20 cellular contexts compared by ENCODE assay signal in genomic region chr2:193331701-193332100, GRCh38.
DNase-seq lines count a peak whose midpoint lies in the region; ATAC-seq and TF ChIP-seq lines count a peak whose summit lies in the region.
"Had no signal": no experiment of that assay in that cellular context is flagged by ENCODE, and none has a peak within 500 bp of the region (broad histone marks: within the 10 kb centered on the region; RNA-seq: fewer than 3 reads in every experiment).

No MANE protein-coding gene starts in this region.

- no peak for TF ChIP-seq CTCF in astrocyte of the spinal cord (IDR thresholded peaks at IDR 0.05; ENCODE audit: low read depth, low read length)

- no peak for ATAC-seq in HG03196 (IDR thresholded peaks at IDR 0.05; ENCODE audit: unreplicated experiment)
- ATAC-seq: natural killer cell treated with Interleukin-12 subunit alpha and Interleukin-12 subunit beta and Interleukin-15 and Interleukin-18, amount 100 ng/mL, for 72 hours; T-cell had no signal

- DNase-seq in KG1 (lab: John Stamatoyannopoulos, UW) (peak; percentile 46), NOMO-1 treated with DMSO at 0.1 percent for 48 hours (lab: John Stamatoyannopoulos, UW; ENCODE audit: unreplicated experiment) (peak; percentile 70), astrocyte of the spinal cord (ENCODE audit: low read depth, low spot score) (peak; percentile 21), skeletal muscle cell (ENCODE audit: low read depth) (peak; percentile 17), NCI-H446 treated with DMSO at 0.1 percent for 48 hours (lab: John Stamatoyannopoulos, UW) (no peak), SHP77 (lab: John Stamatoyannopoulos, UW) (no peak), NCI-H345 (lab: John Stamatoyannopoulos, UW) (no peak)
- DNase-seq: activated CD4-positive, alpha-beta memory T cell treated with anti-CD3 and anti-CD28 coated beads for 36 hours; activated naive CD4-positive, alpha-beta T cell treated with Interleukin-2 at 50 U/mL for 16 hours; activated T-cell treated with anti-CD3 and anti-CD28 coated beads, Interleukin-2, amount 50 U/mL, for 1 hour; anterior cingulate cortex; Caco-2; cerebellar nuclear complex; endodermal cell; NCI-H226; sigmoid colon; T-cell; transverse colon had no signal

- H3K4me3 ChIP-seq in astrocyte of the spinal cord (ENCODE audit: low read depth, low read length), result no peak overlapping the region
- H3K4me3 ChIP-seq in skeletal muscle cell (ENCODE audit: low read depth, low read length), result no peak overlapping the region
- H3K4me3 ChIP-seq: sigmoid colon, transverse colon had no signal

- in situ Hi-C loops in astrocyte of the spinal cord (cut with HindIII; ENCODE audit: low sequenced_read_pairs), result no loop called here

Comparison
In these comparisons a context has a peak if more than half of its experiments do, and no peak if none do; other contexts are left out.
1. DNase-seq: peak in KG1 (single experiment), NOMO-1 treated with DMSO at 0.1 percent for 48 hours (single experiment), astrocyte of the spinal cord (single experiment) and skeletal muscle cell (single experiment); none in NCI-H446 treated with DMSO at 0.1 percent for 48 hours (single experiment), SHP77 (0 of 2) and NCI-H345 (single experiment).